ENCODE assay signal across 2 cellular contexts in the genomic region with DNA sequence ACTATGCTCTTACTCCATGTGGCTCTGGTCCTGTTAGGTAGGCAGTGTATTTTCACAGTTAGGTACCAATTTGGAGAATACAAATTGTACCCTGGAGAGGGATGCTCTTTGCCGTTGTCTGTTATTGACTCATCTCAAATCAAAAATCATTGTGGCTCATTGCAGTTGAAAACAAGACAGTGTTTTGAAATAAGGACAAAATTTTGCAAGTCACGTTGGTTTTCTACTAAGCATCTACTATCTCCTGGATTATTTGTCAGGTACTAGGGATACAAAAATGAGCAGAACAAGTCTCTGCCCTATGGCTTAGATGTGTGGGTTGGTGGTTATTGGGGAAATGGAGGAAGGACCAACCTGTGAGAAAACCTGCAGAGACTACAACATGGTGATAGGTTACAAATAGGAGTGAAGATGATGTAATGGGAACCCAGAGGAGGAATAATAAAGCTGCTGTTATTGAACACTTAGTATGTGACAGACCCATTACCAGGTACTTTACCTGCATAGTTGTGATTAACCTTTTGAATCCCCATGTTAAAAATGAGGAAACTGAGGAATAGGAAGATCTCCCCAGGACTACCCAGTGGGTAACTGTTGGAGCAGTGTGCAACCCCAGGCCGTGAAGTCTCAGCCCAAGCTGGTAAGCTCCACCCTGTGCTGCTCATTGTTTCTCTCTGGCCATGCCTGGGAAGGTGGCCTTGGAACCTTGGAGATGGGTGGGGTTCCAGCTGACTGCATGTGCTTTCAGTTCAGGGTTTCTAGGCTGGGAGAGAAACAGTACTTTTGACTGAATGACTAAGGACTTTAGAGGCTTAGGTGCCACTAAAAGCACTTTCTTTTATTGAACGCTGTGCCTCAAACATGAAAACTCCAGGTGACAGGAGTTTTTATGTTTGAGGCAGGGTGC.
A peak's percentile ranks its signal among the peaks of the same experiment; 100 is the strongest.
TF ChIP-seq lines count a peak whose summit lies in the region.

No MANE protein-coding gene starts in this region.

TF ChIP-seq in HepG2, 621 proteins besides CTCF, POLR2A, EP300 and RAD21 (continued from another document and continues in another):
- no peak for TF ChIP-seq ZEB1 (IDR thresholded peaks at IDR 0.05; ENCODE audit: insufficient replicate concordance, low read depth)
- no peak for TF ChIP-seq ZNF773 (CRISPR knock-in tag; IDR thresholded peaks at IDR 0.05; ENCODE audit: borderline replicate concordance)
- TF ChIP-seq ZNF354B (CRISPR knock-in tag; IDR thresholded peaks at IDR 0.05), result no peak
- no peak for TF ChIP-seq ONECUT2 (CRISPR knock-in tag; IDR thresholded peaks at IDR 0.05)
- no peak; the same call in 1 of the 2 replicates for TF ChIP-seq THAP11 (CRISPR knock-in tag; IDR thresholded peaks at IDR 0.05)
- no peak for TF ChIP-seq SATB2 (CRISPR knock-in tag; IDR thresholded peaks at IDR 0.05)
- TF ChIP-seq, protein P1, sequence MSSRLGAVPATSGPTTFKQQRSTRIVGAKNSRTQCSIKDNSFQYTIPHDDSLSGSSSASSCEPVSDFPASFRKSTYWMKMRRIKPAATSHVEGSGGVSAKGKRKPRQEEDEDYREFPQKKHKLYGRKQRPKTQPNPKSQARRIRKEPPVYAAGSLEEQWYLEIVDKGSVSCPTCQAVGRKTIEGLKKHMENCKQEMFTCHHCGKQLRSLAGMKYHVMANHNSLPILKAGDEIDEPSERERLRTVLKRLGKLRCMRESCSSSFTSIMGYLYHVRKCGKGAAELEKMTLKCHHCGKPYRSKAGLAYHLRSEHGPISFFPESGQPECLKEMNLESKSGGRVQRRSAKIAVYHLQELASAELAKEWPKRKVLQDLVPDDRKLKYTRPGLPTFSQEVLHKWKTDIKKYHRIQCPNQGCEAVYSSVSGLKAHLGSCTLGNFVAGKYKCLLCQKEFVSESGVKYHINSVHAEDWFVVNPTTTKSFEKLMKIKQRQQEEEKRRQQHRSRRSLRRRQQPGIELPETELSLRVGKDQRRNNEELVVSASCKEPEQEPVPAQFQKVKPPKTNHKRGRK (CRISPR knock-in tag; IDR thresholded peaks at IDR 0.05), result no peak
- TF ChIP-seq ZNF496 (CRISPR knock-in tag; IDR thresholded peaks at IDR 0.05; ENCODE audit: insufficient replicate concordance), result no peak
- TF ChIP-seq GLI4 (CRISPR knock-in tag; IDR thresholded peaks at IDR 0.05; ENCODE audit: borderline replicate concordance), result no peak
- no peak for TF ChIP-seq SETDB1 (CRISPR knock-in tag; IDR thresholded peaks at IDR 0.05; ENCODE audit: borderline replicate concordance)
- TF ChIP-seq, protein P2, sequence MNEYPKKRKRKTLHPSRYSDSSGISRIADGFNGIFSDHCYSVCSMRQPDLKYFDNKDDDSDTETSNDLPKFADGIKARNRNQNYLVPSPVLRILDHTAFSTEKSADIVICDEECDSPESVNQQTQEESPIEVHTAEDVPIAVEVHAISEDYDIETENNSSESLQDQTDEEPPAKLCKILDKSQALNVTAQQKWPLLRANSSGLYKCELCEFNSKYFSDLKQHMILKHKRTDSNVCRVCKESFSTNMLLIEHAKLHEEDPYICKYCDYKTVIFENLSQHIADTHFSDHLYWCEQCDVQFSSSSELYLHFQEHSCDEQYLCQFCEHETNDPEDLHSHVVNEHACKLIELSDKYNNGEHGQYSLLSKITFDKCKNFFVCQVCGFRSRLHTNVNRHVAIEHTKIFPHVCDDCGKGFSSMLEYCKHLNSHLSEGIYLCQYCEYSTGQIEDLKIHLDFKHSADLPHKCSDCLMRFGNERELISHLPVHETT (CRISPR knock-in tag; conservative IDR thresholded peaks at IDR 0.05), result no peak
- TF ChIP-seq, protein P3, sequence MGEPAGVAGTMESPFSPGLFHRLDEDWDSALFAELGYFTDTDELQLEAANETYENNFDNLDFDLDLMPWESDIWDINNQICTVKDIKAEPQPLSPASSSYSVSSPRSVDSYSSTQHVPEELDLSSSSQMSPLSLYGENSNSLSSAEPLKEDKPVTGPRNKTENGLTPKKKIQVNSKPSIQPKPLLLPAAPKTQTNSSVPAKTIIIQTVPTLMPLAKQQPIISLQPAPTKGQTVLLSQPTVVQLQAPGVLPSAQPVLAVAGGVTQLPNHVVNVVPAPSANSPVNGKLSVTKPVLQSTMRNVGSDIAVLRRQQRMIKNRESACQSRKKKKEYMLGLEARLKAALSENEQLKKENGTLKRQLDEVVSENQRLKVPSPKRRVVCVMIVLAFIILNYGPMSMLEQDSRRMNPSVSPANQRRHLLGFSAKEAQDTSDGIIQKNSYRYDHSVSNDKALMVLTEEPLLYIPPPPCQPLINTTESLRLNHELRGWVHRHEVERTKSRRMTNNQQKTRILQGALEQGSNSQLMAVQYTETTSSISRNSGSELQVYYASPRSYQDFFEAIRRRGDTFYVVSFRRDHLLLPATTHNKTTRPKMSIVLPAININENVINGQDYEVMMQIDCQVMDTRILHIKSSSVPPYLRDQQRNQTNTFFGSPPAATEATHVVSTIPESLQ (CRISPR knock-in tag; conservative IDR thresholded peaks at IDR 0.05), result no peak
- TF ChIP-seq, protein P4, sequence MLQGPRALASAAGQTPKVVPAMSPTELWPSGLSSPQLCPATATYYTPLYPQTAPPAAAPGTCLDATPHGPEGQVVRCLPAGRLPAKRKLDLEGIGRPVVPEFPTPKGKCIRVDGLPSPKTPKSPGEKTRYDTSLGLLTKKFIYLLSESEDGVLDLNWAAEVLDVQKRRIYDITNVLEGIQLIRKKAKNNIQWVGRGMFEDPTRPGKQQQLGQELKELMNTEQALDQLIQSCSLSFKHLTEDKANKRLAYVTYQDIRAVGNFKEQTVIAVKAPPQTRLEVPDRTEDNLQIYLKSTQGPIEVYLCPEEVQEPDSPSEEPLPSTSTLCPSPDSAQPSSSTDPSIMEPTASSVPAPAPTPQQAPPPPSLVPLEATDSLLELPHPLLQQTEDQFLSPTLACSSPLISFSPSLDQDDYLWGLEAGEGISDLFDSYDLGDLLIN (CRISPR knock-in tag; IDR thresholded peaks at IDR 0.05; ENCODE audit: borderline replicate concordance), result no peak
- no peak for TF ChIP-seq ZSCAN12 (CRISPR knock-in tag; IDR thresholded peaks at IDR 0.05)
- TF ChIP-seq, protein P5, sequence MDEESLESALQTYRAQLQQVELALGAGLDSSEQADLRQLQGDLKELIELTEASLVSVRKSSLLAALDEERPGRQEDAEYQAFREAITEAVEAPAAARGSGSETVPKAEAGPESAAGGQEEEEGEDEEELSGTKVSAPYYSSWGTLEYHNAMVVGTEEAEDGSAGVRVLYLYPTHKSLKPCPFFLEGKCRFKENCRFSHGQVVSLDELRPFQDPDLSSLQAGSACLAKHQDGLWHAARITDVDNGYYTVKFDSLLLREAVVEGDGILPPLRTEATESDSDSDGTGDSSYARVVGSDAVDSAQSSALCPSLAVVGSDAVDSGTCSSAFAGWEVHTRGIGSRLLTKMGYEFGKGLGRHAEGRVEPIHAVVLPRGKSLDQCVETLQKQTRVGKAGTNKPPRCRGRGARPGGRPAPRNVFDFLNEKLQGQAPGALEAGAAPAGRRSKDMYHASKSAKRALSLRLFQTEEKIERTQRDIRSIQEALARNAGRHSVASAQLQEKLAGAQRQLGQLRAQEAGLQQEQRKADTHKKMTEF (CRISPR knock-in tag; IDR thresholded peaks at IDR 0.05), result peak; percentile 47; the same call in 1 of the 2 replicates
- no peak for TF ChIP-seq ZNF629 (CRISPR knock-in tag; conservative IDR thresholded peaks at IDR 0.05)
- TF ChIP-seq ZNF878 (CRISPR knock-in tag; IDR thresholded peaks at IDR 0.05), result peak; percentile 69; the same call in 1 of the 2 replicates
- TF ChIP-seq PPARG (CRISPR knock-in tag; conservative IDR thresholded peaks at IDR 0.05), result no peak; the same call in 1 of the 2 replicates
- no peak for TF ChIP-seq ATF7-NPFF (CRISPR knock-in tag; IDR thresholded peaks at IDR 0.05; ENCODE audit: low read depth)
- no peak for TF ChIP-seq ZNF350 (CRISPR knock-in tag; IDR thresholded peaks at IDR 0.05; ENCODE audit: borderline replicate concordance, low read depth)
- peak; percentile 68; the same call in 1 of the 2 replicates for TF ChIP-seq TBX2 (CRISPR knock-in tag; IDR thresholded peaks at IDR 0.05; ENCODE audit: borderline replicate concordance)
- peak; percentile 90 for TF ChIP-seq SAP130 (CRISPR knock-in tag; IDR thresholded peaks at IDR 0.05; ENCODE audit: low read depth)
- TF ChIP-seq NR2F6 (IDR thresholded peaks at IDR 0.05), result no peak
- peak; percentile 44; the same call in 1 of the 2 replicates for TF ChIP-seq NR2F6 (CRISPR knock-in tag; IDR thresholded peaks at IDR 0.05)

TF ChIP-seq in GM23338, 12 proteins besides CTCF, POLR2A, EP300 and RAD21 (continued from another document):
- TF ChIP-seq, protein P6, sequence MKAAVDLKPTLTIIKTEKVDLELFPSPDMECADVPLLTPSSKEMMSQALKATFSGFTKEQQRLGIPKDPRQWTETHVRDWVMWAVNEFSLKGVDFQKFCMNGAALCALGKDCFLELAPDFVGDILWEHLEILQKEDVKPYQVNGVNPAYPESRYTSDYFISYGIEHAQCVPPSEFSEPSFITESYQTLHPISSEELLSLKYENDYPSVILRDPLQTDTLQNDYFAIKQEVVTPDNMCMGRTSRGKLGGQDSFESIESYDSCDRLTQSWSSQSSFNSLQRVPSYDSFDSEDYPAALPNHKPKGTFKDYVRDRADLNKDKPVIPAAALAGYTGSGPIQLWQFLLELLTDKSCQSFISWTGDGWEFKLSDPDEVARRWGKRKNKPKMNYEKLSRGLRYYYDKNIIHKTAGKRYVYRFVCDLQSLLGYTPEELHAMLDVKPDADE (IDR thresholded peaks at IDR 0.05), result no peak
- TF ChIP-seq ZNF331 (CRISPR knock-in tag; IDR thresholded peaks at IDR 0.05; ENCODE audit: low read depth), result no peak
